Comparison of ENCODE assay signal across 12 cellular contexts in the genomic region with DNA sequence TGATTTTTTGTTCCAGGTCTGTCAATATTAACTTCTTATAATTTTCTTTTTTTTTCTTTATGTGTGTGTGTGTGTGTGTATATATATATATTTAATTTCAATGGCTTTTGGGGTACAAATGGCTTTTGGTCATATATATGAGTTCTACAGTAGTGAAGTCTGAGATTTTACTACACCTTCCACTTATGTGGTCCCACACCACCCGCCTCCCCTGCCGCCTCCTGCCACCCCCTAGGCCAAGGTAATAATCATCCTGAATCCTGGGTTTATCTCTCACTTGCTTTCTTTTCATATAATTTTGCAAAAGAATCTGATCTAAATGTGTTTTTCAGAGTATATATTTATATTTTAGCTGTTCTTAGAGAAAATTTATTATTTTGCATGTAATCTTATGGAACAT. TPM values are rescaled to one million over a fixed set of nuclear protein-coding genes. Genes with fewer than 3 reads are reported as not detected.
DNase-seq lines count a peak whose midpoint lies in the region; ATAC-seq, FAIRE-seq and TF ChIP-seq lines count a peak whose summit lies in the region.
"Had no signal": no experiment of that assay in that cellular context is flagged by ENCODE, and none has a peak within 500 bp of the region (broad histone marks: within the 10 kb centered on the region; RNA-seq: fewer than 3 reads in every experiment).

No MANE protein-coding gene starts in this region.

- peaks cover 72% of the 10 kb centered on the region for H3K36me3 Mint-ChIP-seq in activated CD4-positive, alpha-beta memory T cell treated with anti-CD3 and anti-CD28 coated beads for 36 hours
- H3K36me3 Mint-ChIP-seq in activated CD4-positive, alpha-beta memory T cell treated with anti-CD3 and anti-CD28 coated beads, Interleukin-2, amount 10 ng/mL, durations not matched to agents 7 days and 5 days (ENCODE audit: low read depth) = peaks cover 77% of the 10 kb centered on the region
- peaks cover 2% of the 10 kb centered on the region for H3K36me3 Mint-ChIP-seq in astrocyte (ENCODE audit: low read depth, unreplicated experiment)

- no peak for FAIRE-seq in astrocyte (lab: Jason Lieb, UNC)
- FAIRE-seq: H54 had no signal

- intact Hi-C loops in activated CD4-positive, alpha-beta memory T cell treated with anti-CD3 and anti-CD28 coated beads for 36 hours (cut with micrococcal nuclease) = loop anchor here (2.0 kb wide), 1 partner anchor 17 kb away; no protein-coding TSS in a partner anchor

- no peak for ATAC-seq in left lobe of liver
- ATAC-seq in HG03280 (IDR thresholded peaks at IDR 0.05; ENCODE audit: unreplicated experiment) = no peak
- no peak for ATAC-seq in GM18909 (IDR thresholded peaks at IDR 0.05; ENCODE audit: poor library complexity, unreplicated experiment)
- ATAC-seq: activated CD8-positive, alpha-beta T cell treated with anti-CD3 and anti-CD28 coated beads, Interleukin-2, amount 10 ng/mL, durations not matched to agents 7 days and 5 days had no signal

- POLR2A ChIA-PET in activated CD4-positive, alpha-beta memory T cell treated with anti-CD3 and anti-CD28 coated beads for 36 hours (lab: Charles Lee) = interaction anchor here (0.9 to 1.2 kb wide), 5 partner anchors 9 to 66 kb away, joined by 3 to 11 read pairs (median 3); a partner anchor contains a TSS
- POLR2A ChIA-PET in activated CD4-positive, alpha-beta memory T cell treated with anti-CD3 and anti-CD28 coated beads, Interleukin-2, amount 10 ng/mL, durations not matched to agents 7 days and 5 days (lab: Charles Lee) = interaction anchor here (0.9 to 2.6 kb wide), 6 partner anchors 9 to 68 kb away, joined by 3 to 34 read pairs (median 4); a partner anchor contains a TSS

- H3K4me3 ChIP-seq in astrocyte (ENCODE audit: insufficient read depth, low read depth, low read length) = no peak overlapping the region
- peak overlapping the region in 1 of 5 donors; percentile 11 for H3K4me3 ChIP-seq in subcutaneous abdominal adipose tissue (ENCODE audit: low read depth in 1 of 5, low read length in 5 of 5)
- H3K4me3 ChIP-seq: prostate gland had no signal

- peak overlapping the region; percentile 39 for H3K4me2 ChIP-seq in astrocyte (ENCODE audit: low read length)

- H3K9ac ChIP-seq in astrocyte (ENCODE audit: low read length) = peak overlapping the region; percentile 48
- no peak overlapping the region for H3K9ac ChIP-seq in subcutaneous abdominal adipose tissue (ENCODE audit: low read length in 5 of 5)

- peaks cover 86% of the 10 kb centered on the region for H3K4me1 Mint-ChIP-seq in activated CD4-positive, alpha-beta memory T cell treated with anti-CD3 and anti-CD28 coated beads for 36 hours (ENCODE audit: low read depth)
- H3K4me1 Mint-ChIP-seq in activated CD4-positive, alpha-beta memory T cell treated with anti-CD3 and anti-CD28 coated beads, Interleukin-2, amount 10 ng/mL, durations not matched to agents 7 days and 5 days = peaks cover 85% of the 10 kb centered on the region
- peaks cover 44% of the 10 kb centered on the region for H3K4me1 Mint-ChIP-seq in astrocyte (ENCODE audit: low read depth, unreplicated experiment)

- H3K9me3 Mint-ChIP-seq in activated CD4-positive, alpha-beta memory T cell treated with anti-CD3 and anti-CD28 coated beads for 36 hours = no peaks in the 10 kb centered on the region
- H3K9me3 Mint-ChIP-seq in activated CD4-positive, alpha-beta memory T cell treated with anti-CD3 and anti-CD28 coated beads, Interleukin-2, amount 10 ng/mL, durations not matched to agents 7 days and 5 days = no peaks in the 10 kb centered on the region
- no peaks in the 10 kb centered on the region for H3K9me3 Mint-ChIP-seq in astrocyte (ENCODE audit: unreplicated experiment)
- H3K9me3 Mint-ChIP-seq: effector memory CD8-positive, alpha-beta T cell had no signal

- H2AFZ ChIP-seq in astrocyte (ENCODE audit: low read depth, low read length) = no peak overlapping the region

- H3K4me3 Mint-ChIP-seq in activated CD4-positive, alpha-beta memory T cell treated with anti-CD3 and anti-CD28 coated beads for 36 hours = no peak overlapping the region
- H3K4me3 Mint-ChIP-seq in activated CD4-positive, alpha-beta memory T cell treated with anti-CD3 and anti-CD28 coated beads, Interleukin-2, amount 10 ng/mL, durations not matched to agents 7 days and 5 days = no peak overlapping the region
- peak overlapping the region; percentile 62 for H3K4me3 Mint-ChIP-seq in astrocyte (ENCODE audit: unreplicated experiment)
- H3K4me3 Mint-ChIP-seq: activated CD8-positive, alpha-beta T cell treated with anti-CD3 and anti-CD28 coated beads, Interleukin-2, amount 10 ng/mL, durations not matched to agents 7 days and 5 days had no signal

- peak; percentile 4 for DNase-seq in activated CD4-positive, alpha-beta memory T cell treated with anti-CD3 and anti-CD28 coated beads for 36 hours
- no peak for DNase-seq in activated CD4-positive, alpha-beta memory T cell treated with anti-CD3 and anti-CD28 coated beads, Interleukin-2, amount 10 ng/mL, durations not matched to agents 7 days and 5 days
- no peak for DNase-seq in astrocyte (ENCODE audit: low read depth)
- DNase-seq in left lobe of liver (ENCODE audit: low spot score) = peak; percentile 39
- DNase-seq in DMS53 treated with DMSO at 0.1 percent for 48 hours (lab: John Stamatoyannopoulos, UW; ENCODE audit: unreplicated experiment) = no peak
- DNase-seq: activated CD8-positive, alpha-beta T cell treated with anti-CD3 and anti-CD28 coated beads, Interleukin-2, amount 10 ng/mL, durations not matched to agents 7 days and 5 days; effector memory CD8-positive, alpha-beta T cell had no signal

- H3K27ac ChIP-seq in astrocyte (ENCODE audit: low read depth, low read length) = no peak overlapping the region
- H3K27ac ChIP-seq in subcutaneous abdominal adipose tissue (ENCODE audit: low read depth, low read length) = peak overlapping the region; percentile 100

- peaks cover 97% of the 10 kb centered on the region for H4K20me1 ChIP-seq in astrocyte (ENCODE audit: insufficient read depth, low read length)

- peaks cover 97% of the 10 kb centered on the region for H3K79me2 ChIP-seq in astrocyte (ENCODE audit: insufficient read depth, low read length)

- H3K36me3 ChIP-seq in astrocyte (ENCODE audit: insufficient read depth, low read length) (peaks cover 49% of the 10 kb centered on the region), subcutaneous abdominal adipose tissue (ENCODE audit: control insufficient read depth in 5 of 5, insufficient read depth in 5 of 5, low read length in 5 of 5) (peaks cover 41 to 58% (median 51%) of the 10 kb centered on the region in 5 donors)
- H3K36me3 ChIP-seq: prostate gland had no signal

- H3K27me3 ChIP-seq in astrocyte (ENCODE audit: insufficient read depth, low read length) (no peaks in the 10 kb centered on the region), subcutaneous abdominal adipose tissue (ENCODE audit: control insufficient read depth in 5 of 5, insufficient read depth in 4 of 5, low read length in 5 of 5) (no peaks in the 10 kb centered on the region)

- H3K27me3 Mint-ChIP-seq in activated CD4-positive, alpha-beta memory T cell treated with anti-CD3 and anti-CD28 coated beads for 36 hours = no peaks in the 10 kb centered on the region
- no peaks in the 10 kb centered on the region for H3K27me3 Mint-ChIP-seq in activated CD4-positive, alpha-beta memory T cell treated with anti-CD3 and anti-CD28 coated beads, Interleukin-2, amount 10 ng/mL, durations not matched to agents 7 days and 5 days
- no peaks in the 10 kb centered on the region for H3K27me3 Mint-ChIP-seq in astrocyte (ENCODE audit: low read depth, unreplicated experiment)
- H3K27me3 Mint-ChIP-seq: effector memory CD8-positive, alpha-beta T cell had no signal

- peaks cover 24% of the 10 kb centered on the region for H3K4me1 ChIP-seq in astrocyte (ENCODE audit: insufficient read depth, low read length)
- peaks cover 14 to 95% (median 90%) of the 10 kb centered on the region in 5 donors for H3K4me1 ChIP-seq in subcutaneous abdominal adipose tissue (ENCODE audit: control insufficient read depth in 5 of 5, insufficient read depth in 5 of 5, low read length in 5 of 5)
- H3K4me1 ChIP-seq: prostate gland had no signal

- no peak overlapping the region for H3K27ac Mint-ChIP-seq in activated CD4-positive, alpha-beta memory T cell treated with anti-CD3 and anti-CD28 coated beads for 36 hours
- no peak overlapping the region for H3K27ac Mint-ChIP-seq in activated CD4-positive, alpha-beta memory T cell treated with anti-CD3 and anti-CD28 coated beads, Interleukin-2, amount 10 ng/mL, durations not matched to agents 7 days and 5 days
- H3K27ac Mint-ChIP-seq in astrocyte (ENCODE audit: unreplicated experiment) = peak overlapping the region; percentile 29

- H3K9me3 ChIP-seq in astrocyte (ENCODE audit: insufficient read depth, low read depth, low read length) = no peaks in the 10 kb centered on the region
- no peaks in the 10 kb centered on the region for H3K9me3 ChIP-seq in subcutaneous abdominal adipose tissue (ENCODE audit: control insufficient read depth in 5 of 5, low read length in 5 of 5)
- H3K9me3 ChIP-seq: prostate gland had no signal

- CTCF ChIA-PET in activated CD4-positive, alpha-beta memory T cell treated with anti-CD3 and anti-CD28 coated beads for 36 hours (lab: Charles Lee) = interaction anchor here (1.1 kb wide), 1 partner anchor 17 kb away, joined by 4 read pairs; no protein-coding TSS in a partner anchor
- CTCF ChIA-PET in activated CD4-positive, alpha-beta memory T cell treated with anti-CD3 and anti-CD28 coated beads, Interleukin-2, amount 10 ng/mL, durations not matched to agents 7 days and 5 days (lab: Charles Lee) = interaction anchor here (0.8 to 1.0 kb wide), 3 partner anchors 17 to 84 kb away, joined by 3 to 5 read pairs (median 4); no protein-coding TSS in a partner anchor

- TF ChIP-seq CTCF in astrocyte (IDR thresholded peaks at IDR 0.05; ENCODE audit: insufficient read depth, low read depth, low read length) = no peak

RNA-seq across cellular contexts. Expression of a gene that starts 11.1 kb away (rescaled TPM):
- 100 to 1,000 TPM; 593 to 683 TPM for total RNA-seq in activated CD4-positive, alpha-beta memory T cell treated with anti-CD3 and anti-CD28 coated beads for 36 hours
- total RNA-seq in activated CD4-positive, alpha-beta memory T cell treated with anti-CD3 and anti-CD28 coated beads, Interleukin-2, amount 10 ng/mL, durations not matched to agents 7 days and 5 days = 1,000 to 10,000 TPM; 1,222 to 1,245 TPM
- total RNA-seq in astrocyte (202 and 317 TPM in 2 replicates), left lobe of liver (766 TPM)

RNA-seq across cellular contexts. Expression of a gene that starts 47.2 kb away (rescaled TPM):
- total RNA-seq in activated CD4-positive, alpha-beta memory T cell treated with anti-CD3 and anti-CD28 coated beads for 36 hours = 10 to 100 TPM; 34.7 to 37.9 TPM
- total RNA-seq in activated CD4-positive, alpha-beta memory T cell treated with anti-CD3 and anti-CD28 coated beads, Interleukin-2, amount 10 ng/mL, durations not matched to agents 7 days and 5 days = 10 to 100 TPM; 53.9 to 61.3 TPM
- 61.2 and 76.3 TPM in 2 replicates for total RNA-seq in astrocyte
- 9.3 TPM for total RNA-seq in left lobe of liver

RNA-seq across cellular contexts. Expression of a gene that starts 51.2 kb away (rescaled TPM):
- total RNA-seq in activated CD4-positive, alpha-beta memory T cell treated with anti-CD3 and anti-CD28 coated beads for 36 hours = 10 to 100 TPM; 14.4 to 16.1 TPM
- 10 to 100 TPM; 19.4 to 19.8 TPM for total RNA-seq in activated CD4-positive, alpha-beta memory T cell treated with anti-CD3 and anti-CD28 coated beads, Interleukin-2, amount 10 ng/mL, durations not matched to agents 7 days and 5 days
- 1.9 and 2.6 TPM in 2 replicates for total RNA-seq in astrocyte
- total RNA-seq in left lobe of liver = 14.5 TPM

Comparison
In these comparisons a context has a peak if more than half of its experiments do, and no peak if none do; other contexts are left out.
1. DNase-seq: peak in activated CD4-positive, alpha-beta memory T cell treated with anti-CD3 and anti-CD28 coated beads for 36 hours (single experiment) and left lobe of liver (single experiment); none in activated CD4-positive, alpha-beta memory T cell treated with anti-CD3 and anti-CD28 coated beads, Interleukin-2, amount 10 ng/mL, durations not matched to agents 7 days and 5 days (single experiment), astrocyte (single experiment) and DMS53 treated with DMSO at 0.1 percent for 48 hours (single experiment).